8 cellular contexts compared by ENCODE assay signal in the genomic region with DNA sequence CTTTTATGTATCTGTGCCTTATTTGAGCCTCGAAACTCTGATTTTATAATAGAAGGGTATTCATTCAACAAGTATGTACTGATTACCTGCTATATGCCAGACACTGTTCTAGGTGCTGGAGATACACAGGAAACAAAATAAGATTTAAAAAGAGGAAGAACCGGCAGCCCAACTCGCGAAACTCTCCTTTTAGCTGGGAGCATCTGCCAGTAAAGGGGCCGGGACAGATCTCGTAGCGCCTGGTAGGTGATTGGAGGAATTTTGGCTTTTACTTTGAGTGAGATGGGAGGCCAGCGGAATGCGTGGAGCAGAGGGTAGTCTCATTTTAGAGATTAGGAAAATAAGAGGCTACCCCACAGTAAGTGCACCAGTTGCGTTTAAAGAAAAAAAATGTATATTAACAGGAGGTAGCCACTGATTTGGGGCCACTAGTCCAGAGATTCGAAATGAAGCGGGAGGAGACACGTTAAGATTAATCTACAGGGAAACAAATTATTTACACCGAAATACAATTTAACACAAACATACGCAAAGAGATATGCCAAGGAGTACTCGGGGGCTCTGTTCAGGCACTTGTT. TPM values are rescaled to one million over a fixed set of nuclear protein-coding genes. Genes with fewer than 3 reads are reported as not detected.
A peak's percentile ranks its signal among the peaks of the same experiment; 100 is the strongest.
DNase-seq lines count a peak whose midpoint lies in the region; ATAC-seq and TF ChIP-seq lines count a peak whose summit lies in the region.

No MANE protein-coding gene starts in this region.

- TF ChIP-seq EP300 in esophagus muscularis mucosa (IDR thresholded peaks at IDR 0.05) (no peak), upper lobe of left lung (IDR thresholded peaks at IDR 0.05) (no peak)

- peak; percentile 24 for DNase-seq in activated naive CD4-positive, alpha-beta T cell treated with Interleukin-2 at 50 U/mL for 16 hours
- DNase-seq in activated naive CD4-positive, alpha-beta T cell (lab: John Stamatoyannopoulos, UW) = no peak
- DNase-seq in NB4 (ENCODE audit: low read depth) (peak; percentile 81), esophagus muscularis mucosa (ENCODE audit: extremely low spot score) (no peak), mucosa of gallbladder (ENCODE audit: low spot score) (peak; percentile 27), upper lobe of left lung (peak in 1 of 2 donors; percentile 48)
- DNase-seq in activated CD8-positive, alpha-beta memory T cell treated with anti-CD3 and anti-CD28 coated beads, Interleukin-2, amount 10 ng/mL, durations not matched to agents 7 days and 5 days = no peak

- no peak for TF ChIP-seq POLR2A in NB4 (IDR thresholded peaks at IDR 0.05; ENCODE audit: extremely low read depth, insufficient read length)
- no peak for TF ChIP-seq POLR2A in esophagus muscularis mucosa (IDR thresholded peaks at IDR 0.05; ENCODE audit: low read depth)
- no peak for TF ChIP-seq POLR2A in upper lobe of left lung (IDR thresholded peaks at IDR 0.05)

- TF ChIP-seq CTCF in NB4 (IDR thresholded peaks at IDR 0.05; ENCODE audit: low read depth, low read length) = no peak
- no peak for TF ChIP-seq CTCF in esophagus muscularis mucosa (IDR thresholded peaks at IDR 0.05)
- TF ChIP-seq CTCF in upper lobe of left lung (IDR thresholded peaks at IDR 0.05) = no peak

- ATAC-seq in HG02610 (IDR thresholded peaks at IDR 0.05; ENCODE audit: unreplicated experiment) (peak; percentile 35), upper lobe of left lung (ENCODE audit: low FRiP score in 2 of 2) (peak; percentile 81 to 85)
- ATAC-seq in activated CD8-positive, alpha-beta memory T cell treated with anti-CD3 and anti-CD28 coated beads, Interleukin-2, amount 10 ng/mL, durations not matched to agents 7 days and 5 days = no peak

- H3K36me3 Mint-ChIP-seq in activated CD8-positive, alpha-beta memory T cell treated with anti-CD3 and anti-CD28 coated beads, Interleukin-2, amount 10 ng/mL, durations not matched to agents 7 days and 5 days = peaks cover 11% of the 10 kb centered on the region

- intact Hi-C loops in esophagus muscularis mucosa (cut with DNase I) = loop anchor here (5.0 to 10.0 kb wide), 2 partner anchors 139 to 204 kb away; a partner anchor contains a TSS

- H3K4me1 ChIP-seq in esophagus muscularis mucosa (peaks cover 31 to 36% (median 34%) of the 10 kb centered on the region in 4 donors), upper lobe of left lung (peaks cover 22 to 43% (median 24%) of the 10 kb centered on the region in 4 donors)

- peaks cover 10% of the 10 kb centered on the region for H3K9me3 Mint-ChIP-seq in activated CD8-positive, alpha-beta memory T cell treated with anti-CD3 and anti-CD28 coated beads, Interleukin-2, amount 10 ng/mL, durations not matched to agents 7 days and 5 days (ENCODE audit: low read depth)

- H3K36me3 ChIP-seq in esophagus muscularis mucosa (peaks cover 0 to 5% (median 0%) of the 10 kb centered on the region in 4 donors), upper lobe of left lung (peaks cover 0 to 8% (median 0%) of the 10 kb centered on the region in 4 donors)

- WGBS in esophagus muscularis mucosa = under 1% methylated on average over 16 of the region's 16 CpGs
- WGBS in upper lobe of left lung, 2 donors = 2 to 3% methylated on average over 16 of the region's 16 CpGs

- no peaks in the 10 kb centered on the region for H3K27me3 Mint-ChIP-seq in activated CD8-positive, alpha-beta memory T cell treated with anti-CD3 and anti-CD28 coated beads, Interleukin-2, amount 10 ng/mL, durations not matched to agents 7 days and 5 days

- H3K27me3 ChIP-seq in esophagus muscularis mucosa (no peaks in the 10 kb centered on the region), upper lobe of left lung (no peaks in the 10 kb centered on the region)

- peaks cover 21% of the 10 kb centered on the region for H3K4me1 Mint-ChIP-seq in activated CD8-positive, alpha-beta memory T cell treated with anti-CD3 and anti-CD28 coated beads, Interleukin-2, amount 10 ng/mL, durations not matched to agents 7 days and 5 days

- H3K4me3 ChIP-seq in NB4 (ENCODE audit: low read depth, low read length) (peak overlapping the region; percentile 87), esophagus muscularis mucosa (peak overlapping the region; percentile 83 to 87 (median 84)), upper lobe of left lung (peak overlapping the region; percentile 33 to 87 (median 69))

- CTCF ChIA-PET in activated CD8-positive, alpha-beta memory T cell treated with anti-CD3 and anti-CD28 coated beads, Interleukin-2, amount 10 ng/mL, durations not matched to agents 7 days and 5 days (lab: Charles Lee) = interaction anchor here (0.6 to 3.2 kb wide), 7 partner anchors 15 to 342 kb away, joined by 3 to 24 read pairs (median 4); no protein-coding TSS in a partner anchor

- no peaks in the 10 kb centered on the region for H3K9me3 ChIP-seq in esophagus muscularis mucosa
- H3K9me3 ChIP-seq in upper lobe of left lung = peaks cover 0 to 7% (median 3%) of the 10 kb centered on the region in 4 donors

- peak overlapping the region; percentile 94 for H3K27ac Mint-ChIP-seq in activated CD8-positive, alpha-beta memory T cell treated with anti-CD3 and anti-CD28 coated beads, Interleukin-2, amount 10 ng/mL, durations not matched to agents 7 days and 5 days

- peak overlapping the region; percentile 89 for H3K4me3 Mint-ChIP-seq in activated CD8-positive, alpha-beta memory T cell treated with anti-CD3 and anti-CD28 coated beads, Interleukin-2, amount 10 ng/mL, durations not matched to agents 7 days and 5 days

- peak overlapping the region; percentile 85 to 94 (median 92) for H3K27ac ChIP-seq in esophagus muscularis mucosa (replicated peaks in 1 of 4)
- H3K27ac ChIP-seq in upper lobe of left lung = peak overlapping the region; percentile 93 to 97 (median 96)

RNA-seq across cellular contexts. Expression of a gene that starts 0.5 kb away (rescaled TPM):
- total RNA-seq in activated CD8-positive, alpha-beta memory T cell treated with anti-CD3 and anti-CD28 coated beads, Interleukin-2, amount 10 ng/mL, durations not matched to agents 7 days and 5 days = 10 to 100 TPM; 39.3 to 53.9 TPM
- total RNA-seq in esophagus muscularis mucosa (10 to 100 TPM; 21.5 to 47.3 (median 30.8) TPM), mucosa of gallbladder (51.1 TPM), upper lobe of left lung (100 to 1,000 TPM in 2 of 6 donors, 10 to 100 TPM in 4; 43.5 to 129 (median 64.2) TPM)

Comparison
In these comparisons a context has a peak if more than half of its experiments do, and no peak if none do; other contexts are left out.
1. DNase-seq: peak in activated naive CD4-positive, alpha-beta T cell treated with Interleukin-2 at 50 U/mL for 16 hours (single experiment), NB4 (single experiment) and mucosa of gallbladder (single experiment); none in activated naive CD4-positive, alpha-beta T cell (0 of 4), activated CD8-positive, alpha-beta memory T cell treated with anti-CD3 and anti-CD28 coated beads, Interleukin-2, amount 10 ng/mL, durations not matched to agents 7 days and 5 days (single experiment) and esophagus muscularis mucosa (single experiment).
2. Peak in every context shown above with its lines, with median percentiles within 50 percentile points of each other: H3K4me3 ChIP-seq.